In genomic region chrX:9913041-9913440, GRCh38 we compare ENCODE assay signal across 1 cellular context.
TF ChIP-seq lines count a peak whose summit lies in the region.

No MANE protein-coding gene starts in this region.

TF ChIP-seq in GM23338, 12 proteins besides CTCF, POLR2A, EP300 and RAD21 (continued from another document):
- TF ChIP-seq ZNF114 (CRISPR knock-in tag; IDR thresholded peaks at IDR 0.05): no peak
- TF ChIP-seq NANOG (IDR thresholded peaks at IDR 0.05; ENCODE audit: borderline replicate concordance): no peak
- TF ChIP-seq CREB1 (CRISPR knock-in tag; IDR thresholded peaks at IDR 0.05; ENCODE audit: low read depth): no peak
- TF ChIP-seq EZH2 (IDR thresholded peaks at IDR 0.05; ENCODE audit: low read depth, unreplicated experiment): no peak
- TF ChIP-seq POLR2AphosphoS5 (IDR thresholded peaks at IDR 0.05; ENCODE audit: low read depth): no peak
- TF ChIP-seq ZNF331 (CRISPR knock-in tag; IDR thresholded peaks at IDR 0.05; ENCODE audit: low read depth): no peak
- TF ChIP-seq ZNF462 (CRISPR knock-in tag; IDR thresholded peaks at IDR 0.05): no peak
- no peak for TF ChIP-seq STAT1 (IDR thresholded peaks at IDR 0.05; ENCODE audit: unreplicated experiment)
- TF ChIP-seq EZH2phosphoT487 (IDR thresholded peaks at IDR 0.05; ENCODE audit: unreplicated experiment): no peak
